25 cellular contexts compared by ENCODE assay signal in the genomic region with DNA sequence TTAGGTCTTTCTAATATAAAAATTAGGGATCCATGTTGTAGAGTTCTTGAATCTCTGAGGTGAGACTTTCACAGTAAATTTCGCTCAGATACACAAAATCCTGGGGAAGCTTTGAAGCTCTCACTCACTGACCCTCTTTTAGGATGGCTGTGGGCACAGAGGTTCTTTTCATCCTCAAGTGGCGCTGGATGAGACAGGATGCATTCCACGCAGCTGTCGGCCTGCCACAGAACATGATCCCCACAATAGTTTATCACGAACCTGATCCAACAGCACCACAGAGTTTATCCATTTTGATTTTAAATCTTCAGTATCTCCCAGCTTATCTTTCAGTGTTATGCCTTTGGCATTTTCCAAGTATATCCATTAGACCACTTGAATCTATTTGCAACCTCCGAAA.
"Had no signal": no experiment of that assay in that cellular context is flagged by ENCODE, and none has a peak within 500 bp of the region (broad histone marks: within the 10 kb centered on the region; RNA-seq: fewer than 3 reads in every experiment).

No MANE protein-coding gene starts in this region.

- H3K9me3 ChIP-seq: ovary, psoas muscle, right lobe of liver, sigmoid colon, stomach, thoracic aorta, thyroid gland, tibial nerve, upper lobe of left lung, vagina had no signal

- DNase-seq: natural killer cell; occipital lobe; ovary; posterior cingulate gyrus; psoas muscle; right cardiac atrium; right lobe of liver; sigmoid colon; stimulated activated CD4-positive, alpha-beta T cell treated with anti-CD3 and anti-CD28 coated beads, Interleukin-15, amount 100 ng/mL, for 24 hours; stimulated activated CD4-positive, alpha-beta T cell treated with anti-CD3 and anti-CD28 coated beads, Interleukin-2, amount 100 ng/mL, for 24 hours; stimulated activated CD4-positive, alpha-beta T cell treated with anti-CD3 and anti-CD28 coated beads, Interleukin-2, amount 100 ng/mL, for 48 hours; stimulated activated CD4-positive, alpha-beta T cell treated with anti-CD3 and anti-CD28 coated beads, Interleukin-4, amount 100 ng/mL, for 24 hours; stimulated activated naive B cell treated with anti-CD40 and anti-IgM and Interleukin-4, amounts not matched to agents 10 μg/mL and 1 μg/mL and 100 μg/mL, for 72 hours; stimulated activated naive CD4-positive, alpha-beta T cell treated with Interleukin-2 at 50 U/mL for 16 hours; stomach; thyroid gland; trophoblast cell; upper lobe of left lung had no signal

- H3K27ac ChIP-seq: neural progenitor cell, ovary, parathyroid adenoma, psoas muscle, right lobe of liver, sigmoid colon, skin epidermis, stomach, thoracic aorta, thyroid gland, tibial nerve, upper lobe of left lung, vagina had no signal

- H3K4me3 ChIP-seq: neural progenitor cell, ovary, psoas muscle, right lobe of liver, sigmoid colon, skin epidermis, stomach, thoracic aorta, thyroid gland, tibial nerve, upper lobe of left lung, vagina had no signal

- H3K36me3 ChIP-seq: neural progenitor cell, ovary, right lobe of liver, sigmoid colon, stomach, thoracic aorta, thyroid gland, tibial nerve, upper lobe of left lung, vagina had no signal

- ATAC-seq: natural killer cell; psoas muscle; right cardiac atrium; right lobe of liver; stimulated activated effector memory CD8-positive, alpha-beta T cell treated with anti-CD3 and anti-CD28 coated beads, Interleukin-12 subunit alpha, Interleukin-12 subunit beta, amount 100 ng/mL, for 72 hours; stimulated activated naive B cell treated with anti-CD40 and anti-IgM and Interleukin-4, amounts not matched to agents 10 μg/mL and 1 μg/mL and 100 μg/mL, for 72 hours had no signal

- H3K4me1 ChIP-seq: parathyroid adenoma, psoas muscle, right lobe of liver, upper lobe of left lung had no signal

- H3K27me3 ChIP-seq: neural progenitor cell, ovary, right lobe of liver, sigmoid colon, stomach, thyroid gland, tibial nerve, upper lobe of left lung, vagina had no signal
